ENCODE assay signal across 9 cellular contexts in the genomic region with DNA sequence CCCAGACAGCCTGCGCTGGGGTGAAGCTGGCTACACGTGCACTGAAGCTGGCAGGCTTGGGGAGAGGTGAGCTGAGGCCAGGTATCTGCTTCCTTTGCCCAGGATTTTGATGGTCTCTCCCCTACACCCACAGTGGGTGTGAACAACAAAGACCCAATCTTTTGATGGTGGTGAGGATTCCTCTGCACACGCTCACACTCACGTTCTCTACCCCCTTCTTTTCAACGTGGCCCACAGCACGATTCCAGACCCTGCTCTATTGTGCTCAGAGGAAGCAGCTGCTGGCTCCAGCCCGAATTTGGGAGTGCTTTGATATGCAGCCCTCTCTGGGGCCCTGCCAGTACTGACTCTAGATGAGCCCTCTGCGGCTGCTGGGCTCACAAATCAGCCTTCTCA. TPM values are rescaled to one million over a fixed set of nuclear protein-coding genes. Genes with fewer than 3 reads are reported as not detected.
A peak's percentile ranks its signal among the peaks of the same experiment; 100 is the strongest.
DNase-seq lines count a peak whose midpoint lies in the region; ATAC-seq, FAIRE-seq and TF ChIP-seq lines count a peak whose summit lies in the region.
"Had no signal": no experiment of that assay in that cellular context is flagged by ENCODE, and none has a peak within 500 bp of the region (broad histone marks: within the 10 kb centered on the region; RNA-seq: fewer than 3 reads in every experiment).

No MANE protein-coding gene starts in this region.

- H3K9ac ChIP-seq in H1 (replicated peaks in 1 of 4; ENCODE audit: extremely low read depth in 1 of 4, low read depth in 3 of 4, low read length in 3 of 4) = peak overlapping the region in 3 of 4 experiments; percentile 51 to 60 (median 52); a peak in 5 of 7 replicates
- H3K9ac ChIP-seq in mesenchymal stem cell (ENCODE audit: low read length) = no peak overlapping the region

- FAIRE-seq in H1 (lab: Jason Lieb, UNC) = peak; percentile 13

- POLR2A ChIA-PET in H1 (lab: Charles Lee; ENCODE audit: partially characterized antibody) = interaction anchor here (1.1 to 11.6 kb wide), 7 partner anchors 8 to 80 kb away, joined by 3 to 203 read pairs (median 4); no protein-coding TSS in a partner anchor

- ATAC-seq in HG03442 (IDR thresholded peaks at IDR 0.05; ENCODE audit: unreplicated experiment) (no peak), GM18511 (IDR thresholded peaks at IDR 0.05; ENCODE audit: unreplicated experiment) (no peak)

- no peaks in the 10 kb centered on the region for H3K9me3 ChIP-seq in H1 (ENCODE audit: insufficient read depth in 2 of 2, low read depth in 1 of 2, low read length in 1 of 2)
- H3K9me3 ChIP-seq in mesenchymal stem cell (ENCODE audit: control insufficient read depth, low read length) = no peaks in the 10 kb centered on the region
- no peaks in the 10 kb centered on the region for H3K9me3 ChIP-seq in thymus (ENCODE audit: control insufficient read depth)

- peak in 1 of 2 experiments; percentile 36; a peak in 1 of 3 replicates for TF ChIP-seq POLR2A in H1 (IDR thresholded peaks at IDR 0.05; ENCODE audit: control extremely low read depth in 1 of 2, low read depth in 2 of 2, low read length in 2 of 2)

- H2AFZ ChIP-seq in H1 (ENCODE audit: low read length) (no peak overlapping the region), mesenchymal stem cell (ENCODE audit: low read depth, low read length) (no peak overlapping the region)

- 16% methylated on average over 8 of the region's 8 CpGs; no CpG with 5 or more reads in 1 of the 2 experiments for WGBS in H1 (ENCODE audit: extremely low coverage in 1 of 2, insufficient coverage in 1 of 2, insufficient read length in 1 of 2, insufficient replicate concordance in 2 of 2, low coverage in 1 of 2, low lambda C conversion rate in 2 of 2, missing lambda C conversion rate in 1 of 2), 2 experiments
- WGBS in mesenchymal stem cell = 50% methylated on average over 8 of the region's 8 CpGs
- 41% methylated on average over 8 of the region's 8 CpGs for whole genome bisulfite sequencing in thymus

- peak overlapping the region; percentile 99 for H2BK20ac ChIP-seq in H1 (ENCODE audit: low read length)

- peak overlapping the region; percentile 98 for H3K18ac ChIP-seq in H1 (ENCODE audit: extremely low read depth, low read length)
- H3K18ac ChIP-seq in mesenchymal stem cell (ENCODE audit: low read depth in 1 of 2, low read length in 2 of 2) = peak overlapping the region in 1 of 2 experiments; percentile 88

- peaks cover 16% of the 10 kb centered on the region; the same call in 1 of the 2 replicates for H3K79me1 ChIP-seq in H1 (ENCODE audit: low read depth, low read length)
- H3K79me1 ChIP-seq in mesenchymal stem cell (replicated peaks; ENCODE audit: low read length, poor library complexity, severe bottlenecking) = peaks cover 21% of the 10 kb centered on the region

- H3K14ac ChIP-seq in H1 (ENCODE audit: insufficient read length) (no peak overlapping the region), mesenchymal stem cell (ENCODE audit: low read length in 2 of 2) (peak overlapping the region in 1 of 2 experiments; percentile 83)

- peak; percentile 24 to 43; a peak in 3 of 4 replicates for TF ChIP-seq RAD21 in H1 (IDR thresholded peaks at IDR 0.05 in 1 of 2, conservative IDR thresholded peaks at IDR 0.05 in 1 of 2; ENCODE audit: low read depth in 2 of 2, low read length in 2 of 2)

- TF ChIP-seq EP300 in H1 (IDR thresholded peaks at IDR 0.05; ENCODE audit: borderline replicate concordance in 1 of 2, low read depth in 2 of 2, low read length in 2 of 2) = no peak

- H3K27ac ChIP-seq in H1 (ENCODE audit: low read depth, low read length) = peak overlapping the region; percentile 86
- H3K27ac ChIP-seq in mesenchymal stem cell (ENCODE audit: low read length, poor library complexity, severe bottlenecking) = no peak overlapping the region
- peak overlapping the region; percentile 6 for H3K27ac ChIP-seq in thymus (ENCODE audit: low read depth)

- H4K91ac ChIP-seq in H1 (replicated peaks; ENCODE audit: insufficient read length, low read length) (peak overlapping the region; percentile 92), mesenchymal stem cell (ENCODE audit: low read length) (peak overlapping the region; percentile 31)

- H2AK5ac ChIP-seq in H1 (ENCODE audit: low read depth, low read length) = peak overlapping the region; percentile 98
- H2AK5ac ChIP-seq in mesenchymal stem cell (ENCODE audit: low read length, severe bottlenecking) = no peak overlapping the region

- H2BK15ac ChIP-seq in H1 (ENCODE audit: low read length) (peak overlapping the region; percentile 97), mesenchymal stem cell (ENCODE audit: low read depth, poor library complexity, severe bottlenecking) (no peak overlapping the region)

- H2BK120ac ChIP-seq in H1 (replicated peaks; ENCODE audit: low read depth, low read length) (peak overlapping the region; percentile 91), mesenchymal stem cell (ENCODE audit: low read depth, low read length) (no peak overlapping the region)

- no peak overlapping the region for H3K4ac ChIP-seq in H1 (replicated peaks; ENCODE audit: insufficient read length, low read depth, low read length)
- H3K4ac ChIP-seq in mesenchymal stem cell (ENCODE audit: low read depth in 1 of 2, low read length in 2 of 2) = peak overlapping the region in 1 of 2 experiments; percentile 43

- H3K23me2 ChIP-seq in H1 (ENCODE audit: low read depth, low read length) = peaks cover 8% of the 10 kb centered on the region; the same call in 1 of the 2 replicates

- H4K8ac ChIP-seq in H1 (ENCODE audit: extremely low read depth, insufficient read depth, low read length) = peak overlapping the region; percentile 75; the same call in 1 of the 2 replicates
- H4K8ac ChIP-seq in mesenchymal stem cell (ENCODE audit: low read length) = peak overlapping the region; percentile 79

- H3K27me3 ChIP-seq in H1 (replicated peaks in 1 of 4; ENCODE audit: control insufficient read depth in 3 of 4, extremely low read depth in 1 of 4, insufficient read depth in 3 of 4, low read length in 3 of 4) = no peaks in the 10 kb centered on the region; a peak in 1 of 7 replicates
- no peaks in the 10 kb centered on the region for H3K27me3 ChIP-seq in mesenchymal stem cell (ENCODE audit: control insufficient read depth in 1 of 2, insufficient read depth in 1 of 2, low read length in 2 of 2)
- peaks cover 6% of the 10 kb centered on the region for H3K27me3 ChIP-seq in thymus (ENCODE audit: control insufficient read depth, insufficient read depth)

- H3K4me2 ChIP-seq in H1 (ENCODE audit: insufficient read depth in 1 of 2, low read depth in 2 of 2, low read length in 2 of 2) (peak overlapping the region; percentile 43 to 50), mesenchymal stem cell (ENCODE audit: low read length, poor library complexity, severe bottlenecking) (no peak overlapping the region)

- peak overlapping the region; percentile 60 for H3K56ac ChIP-seq in H1 (replicated peaks; ENCODE audit: insufficient read length, low read depth, low read length)

- H2BK12ac ChIP-seq in H1 (ENCODE audit: low read depth, low read length) (peak overlapping the region; percentile 98), mesenchymal stem cell (ENCODE audit: low read length in 2 of 2) (peak overlapping the region in 1 of 2 experiments; percentile 68)

- peak in 1 of 3 experiments; percentile 25; a peak in 1 of 4 replicates for TF ChIP-seq CTCF in H1 (IDR thresholded peaks at IDR 0.05; ENCODE audit: control extremely low read depth in 1 of 3, insufficient read depth in 1 of 3, low read depth in 1 of 3, low read length in 3 of 3)

- H3K23ac ChIP-seq in H1 (ENCODE audit: insufficient read length) (no peak overlapping the region), mesenchymal stem cell (ENCODE audit: low read length in 2 of 2) (peak overlapping the region in 1 of 2 experiments; percentile 76)

- H3K79me2 ChIP-seq in H1 (ENCODE audit: control insufficient read depth in 1 of 2, insufficient read depth in 2 of 2, low read length in 2 of 2) = peaks cover 7 to 72% of the 10 kb centered on the region in 2 experiments; a peak in 3 of 4 replicates

- H4K20me1 ChIP-seq in H1 (replicated peaks in 1 of 2; ENCODE audit: control insufficient read depth in 1 of 2, insufficient read depth in 2 of 2, low read length in 2 of 2) = peaks cover 0 to 2% of the 10 kb centered on the region in 2 experiments

- CTCF ChIA-PET in H1 (lab: Charles Lee; ENCODE audit: partially characterized antibody) = interaction anchor here (0.7 to 26.9 kb wide), 9 partner anchors 10 to 147 kb away, joined by 3 to 433 read pairs (median 6); no protein-coding TSS in a partner anchor

- H3K4me3 ChIP-seq in H1 (ENCODE audit: extremely low read depth in 1 of 4, insufficient read depth in 2 of 4, low read depth in 3 of 4, low read length in 4 of 4) (no peak overlapping the region), mesenchymal stem cell (ENCODE audit: insufficient read depth in 1 of 2, low read depth in 1 of 2, low read length in 2 of 2) (peak overlapping the region in 1 of 2 experiments; percentile 38), thymus (ENCODE audit: low read length) (no peak overlapping the region)

- no peaks in the 10 kb centered on the region for H3K36me3 ChIP-seq in H1 (ENCODE audit: control insufficient read depth in 2 of 4, insufficient read depth in 4 of 4, low read length in 3 of 4)
- H3K36me3 ChIP-seq in mesenchymal stem cell (ENCODE audit: control insufficient read depth in 1 of 2, insufficient read depth in 2 of 2, low read depth in 1 of 2, low read length in 2 of 2) = peaks cover 0 to 3% of the 10 kb centered on the region in 2 experiments
- no peaks in the 10 kb centered on the region for H3K36me3 ChIP-seq in thymus (ENCODE audit: control insufficient read depth, insufficient read depth)

- peak overlapping the region; percentile 60 for H4K5ac ChIP-seq in H1 (ENCODE audit: insufficient read length, low read depth, low read length)

- H3K4me1 ChIP-seq in H1 (replicated peaks in 1 of 4; ENCODE audit: control insufficient read depth in 3 of 4, insufficient read depth in 4 of 4, low read length in 3 of 4) (peaks cover 22 to 49% (median 33%) of the 10 kb centered on the region in 4 experiments), mesenchymal stem cell (ENCODE audit: control insufficient read depth, insufficient read depth, low read depth, low read length) (peaks cover 34% of the 10 kb centered on the region), thymus (ENCODE audit: control insufficient read depth, insufficient read depth, low read length) (peaks cover 22% of the 10 kb centered on the region)

- DNase-seq in NCI-H2107 treated with DMSO at 0.1 percent for 48 hours (lab: John Stamatoyannopoulos, UW; ENCODE audit: unreplicated experiment) = peak; percentile 52
- peak in 1 of 2 experiments; percentile 65 for DNase-seq in H1 (ENCODE audit: low read depth in 1 of 2, low spot score in 2 of 2)
- DNase-seq in mesenchymal stem cell = no peak
- no peak for DNase-seq in T-helper 2 cell
- no peak for DNase-seq in NOMO-1 treated with DMSO at 0.1 percent for 48 hours (lab: John Stamatoyannopoulos, UW; ENCODE audit: unreplicated experiment)
- DNase-seq: NCI-H2029 had no signal

- H2BK5ac ChIP-seq in H1 (ENCODE audit: low read depth, low read length) (peak overlapping the region; percentile 99), mesenchymal stem cell (ENCODE audit: low read depth, low read length, poor library complexity, severe bottlenecking) (no peak overlapping the region)

RNA-seq across cellular contexts. Expression of gene CD9, which starts 4.9 kb away (rescaled TPM):
- total RNA-seq in H1 (2021; fragmentation: NEBNext Ultra II Directional; extraction: Animal tissue kit (Norgen Biotek cat#: 25700)) = 164 and 168 TPM in 2 replicates
- polyA plus RNA-seq in H1 (2011; rRNA removed) (173 and 319 TPM in 2 replicates), thymus (198 TPM)
- polyA plus RNA-seq in H1 (2011; cell fraction: cytosol; rRNA removed) = 270 TPM
- 124 TPM for polyA plus RNA-seq in H1 (2011; cell fraction: nucleus; rRNA removed)
- 202 to 227 TPM (median 219 TPM) in 4 replicates for polyA plus RNA-seq in H1 (2012, experiment 1 of 2)
- polyA plus RNA-seq in H1 (2012, experiment 2 of 2) = 250 TPM
- 461 TPM for polyA plus RNA-seq in H1 (2013, experiment 1 of 2)
- polyA plus RNA-seq in H1 (2013, experiment 2 of 2) = 438 TPM
- polyA minus RNA-seq in H1 (2011; rRNA and poly(A)+ RNA removed) = 187 and 223 TPM in 2 replicates
- polyA minus RNA-seq in H1 (2011; cell fraction: cytosol; rRNA and poly(A)+ RNA removed) = 121 TPM
- 81.6 TPM for polyA minus RNA-seq in H1 (2011; cell fraction: nucleus; rRNA and poly(A)+ RNA removed)
- 253 TPM for polyA plus RNA-seq in mesenchymal stem cell (2013, experiment 1 of 2)
- polyA plus RNA-seq in mesenchymal stem cell (2013, experiment 2 of 2) = 270 TPM
